8 cellular contexts compared by ENCODE assay signal in the genomic region with DNA sequence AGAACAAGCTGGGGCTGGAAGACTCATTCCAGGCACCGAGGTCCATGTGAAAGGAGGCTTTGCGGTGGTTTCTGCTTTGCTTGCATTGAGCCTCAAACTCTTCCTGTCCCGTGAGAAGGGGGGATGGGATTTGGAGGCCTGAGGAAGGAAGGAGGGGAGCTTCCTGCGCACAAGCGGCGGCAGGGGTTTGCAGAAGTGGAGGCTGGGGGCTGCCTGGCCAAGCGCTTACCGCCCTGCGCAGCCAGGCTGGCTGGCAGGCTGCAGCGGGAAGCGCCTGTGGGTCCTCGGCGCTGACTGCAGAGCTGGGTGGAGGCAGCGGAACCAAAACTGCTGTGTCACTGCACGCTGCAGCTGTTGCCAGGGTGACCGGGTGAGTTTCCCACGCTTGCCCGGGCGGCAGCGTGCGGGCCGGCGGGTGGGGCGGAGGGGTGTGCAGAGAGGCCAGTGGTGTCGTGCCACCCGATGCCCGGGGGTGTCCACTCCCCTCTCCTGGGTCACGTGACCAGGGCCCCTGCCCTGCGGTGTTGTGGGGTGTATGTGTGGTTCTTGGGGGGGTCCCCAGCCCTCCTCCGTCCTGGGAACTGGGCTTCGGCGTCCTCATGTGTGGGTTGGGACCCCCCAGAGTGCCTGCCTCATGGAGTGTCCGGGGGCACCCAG.
DNase-seq lines count a peak whose midpoint lies in the region; TF ChIP-seq lines count a peak whose summit lies in the region.

No MANE protein-coding gene starts in this region.

- in situ Hi-C loops in astrocyte of the spinal cord (cut with HindIII; ENCODE audit: low sequenced_read_pairs): no loop called here

- TF ChIP-seq CTCF in astrocyte of the spinal cord (IDR thresholded peaks at IDR 0.05; ENCODE audit: low read depth, low read length): no peak

- DNase-seq in GM04503 (ENCODE audit: low read depth) (peak; percentile 73), HCEC 1CT (peak; percentile 84), NCI-H1092 treated with DMSO at 0.1 percent for 48 hours (lab: John Stamatoyannopoulos, UW) (peak; percentile 61), T1000 (lab: John Stamatoyannopoulos, UW) (peak; percentile 70), astrocyte of the spinal cord (ENCODE audit: low read depth, low spot score) (peak; percentile 88), iPS DF 4.7 (ENCODE audit: extremely low read depth, low spot score) (peak; percentile 16), skeletal muscle cell (ENCODE audit: low read depth) (peak; percentile 80), NCI-H446 (lab: John Stamatoyannopoulos, UW) (no peak)

- H3K4me3 ChIP-seq in astrocyte of the spinal cord (ENCODE audit: low read depth, low read length) (peak overlapping the region; percentile 22), skeletal muscle cell (ENCODE audit: low read depth, low read length) (peak overlapping the region; percentile 27)

Comparison
In these comparisons a context has a peak if more than half of its experiments do, and no peak if none do; other contexts are left out.
1. DNase-seq: peak in GM04503 (single experiment), HCEC 1CT (single experiment), NCI-H1092 treated with DMSO at 0.1 percent for 48 hours (single experiment), T1000 (single experiment), astrocyte of the spinal cord (single experiment), iPS DF 4.7 (single experiment) and skeletal muscle cell (single experiment); none in NCI-H446 (0 of 2).